ENCODE assay signal across 1 cellular context in genomic region chr9:129726322-129727160, GRCh38.
A peak's percentile ranks its signal among the peaks of the same experiment; 100 is the strongest.
TF ChIP-seq lines count a peak whose summit lies in the region.

No MANE protein-coding gene starts in this region.

TF ChIP-seq in K562, 482 proteins besides CTCF, POLR2A, EP300 and RAD21 (continued from another document and continues in another):
- TF ChIP-seq MBD1 (CRISPR knock-in tag; IDR thresholded peaks at IDR 0.05) (no peak), ZNF512 (tag; IDR thresholded peaks at IDR 0.05) (no peak), MEF2A (IDR thresholded peaks at IDR 0.05; ENCODE audit: control insufficient read depth, low read depth, low read length) (no peak), NFYB (IDR thresholded peaks at IDR 0.05; ENCODE audit: extremely low read depth, insufficient read length) (no peak), OTX1 (CRISPR knock-in tag; IDR thresholded peaks at IDR 0.05) (no peak), TBL1XR1 (IDR thresholded peaks at IDR 0.05; ENCODE audit: low read length in 2 of 2) (no peak), ETS2 (tag; IDR thresholded peaks at IDR 0.05; ENCODE audit: borderline replicate concordance, poor library complexity, severe bottlenecking) (no peak), XRCC5 (IDR thresholded peaks at IDR 0.05; ENCODE audit: low read depth, low read length) (peak; percentile 86; the same call in 1 of the 2 replicates), HDAC2 (IDR thresholded peaks at IDR 0.05) (no peak), ZNF311 (CRISPR knock-in tag; IDR thresholded peaks at IDR 0.05) (no peak), ZNF57 (CRISPR knock-in tag; IDR thresholded peaks at IDR 0.05) (no peak), NCOA2 (IDR thresholded peaks at IDR 0.05; ENCODE audit: partially characterized antibody in 2 of 2) (no peak), ZBTB7A (IDR thresholded peaks at IDR 0.05; ENCODE audit: borderline replicate concordance, control insufficient read depth, low read depth, low read length) (peak; percentile 55; the same call in 1 of the 2 replicates), ARID3A (IDR thresholded peaks at IDR 0.05; ENCODE audit: borderline replicate concordance, low read depth, low read length) (no peak), CSDE1 (IDR thresholded peaks at IDR 0.05) (no peak), MCM3 (IDR thresholded peaks at IDR 0.05) (no peak), SMARCE1 (IDR thresholded peaks at IDR 0.05) (no peak), MAZ (CRISPR knock-in tag; conservative IDR thresholded peaks at IDR 0.05 in 1 of 2, IDR thresholded peaks at IDR 0.05 in 1 of 2) (peak; percentile 41 to 76; a peak in 3 of 4 replicates), IFI16 (CRISPR knock-in tag; IDR thresholded peaks at IDR 0.05) (no peak), TAF7 (tag; IDR thresholded peaks at IDR 0.05) (no peak), ZNF449 (CRISPR knock-in tag; IDR thresholded peaks at IDR 0.05) (no peak), TFAP4 (CRISPR knock-in tag; IDR thresholded peaks at IDR 0.05; ENCODE audit: borderline replicate concordance) (peak; percentile 86), SMARCA5 (IDR thresholded peaks at IDR 0.05) (no peak), ARID2 (IDR thresholded peaks at IDR 0.05) (peak; percentile 79), USF2 (CRISPR knock-in tag; IDR thresholded peaks at IDR 0.05) (peak; percentile 17; the same call in 1 of the 2 replicates), ZNF407 (IDR thresholded peaks at IDR 0.05; ENCODE audit: low read depth) (no peak), ATF7 (IDR thresholded peaks at IDR 0.05) (peak; percentile 47; the same call in 1 of the 2 replicates), PCBP1 (IDR thresholded peaks at IDR 0.05; ENCODE audit: low read depth, low read length, poor library complexity, severe bottlenecking) (no peak), NFE2 (IDR thresholded peaks at IDR 0.05; ENCODE audit: low read depth) (no peak), HNRNPK (IDR thresholded peaks at IDR 0.05; ENCODE audit: low read depth, low read length, poor library complexity, severe bottlenecking) (no peak), ZNF398 (CRISPR knock-in tag; IDR thresholded peaks at IDR 0.05) (no peak), SMARCA4 (IDR thresholded peaks at IDR 0.05) (no peak), L3MBTL2 (IDR thresholded peaks at IDR 0.05) (no peak), ELK3 (CRISPR knock-in tag; IDR thresholded peaks at IDR 0.05) (no peak), ESRRB (CRISPR knock-in tag; IDR thresholded peaks at IDR 0.05; ENCODE audit: borderline replicate concordance) (no peak), STAG1 (CRISPR knock-in tag; IDR thresholded peaks at IDR 0.05; ENCODE audit: borderline replicate concordance) (peak; percentile 91), KAT7 (CRISPR knock-in tag; IDR thresholded peaks at IDR 0.05; ENCODE audit: borderline replicate concordance) (no peak), KLF10 (CRISPR knock-in tag; IDR thresholded peaks at IDR 0.05) (no peak), GABPB2 (CRISPR knock-in tag; conservative IDR thresholded peaks at IDR 0.05) (no peak), SMAD1 (IDR thresholded peaks at IDR 0.05; ENCODE audit: low read depth, low read length, partially characterized antibody) (no peak), ZNF639 (CRISPR knock-in tag; conservative IDR thresholded peaks at IDR 0.05 in 1 of 2, IDR thresholded peaks at IDR 0.05 in 1 of 2) (no peak), SP1 (CRISPR knock-in tag; IDR thresholded peaks at IDR 0.05) (no peak), KDM1A (IDR thresholded peaks at IDR 0.05) (no peak), ZNF436 (CRISPR knock-in tag; IDR thresholded peaks at IDR 0.05) (no peak)
